In genomic region chr12:12716845-12717585, GRCh38 we compare ENCODE assay signal across 8 cellular contexts.
DNase-seq lines count a peak whose midpoint lies in the region; ATAC-seq lines count a peak whose summit lies in the region.

TSS of gene CDKN1B (plus strand) at chr12:12717368. CDS start at chr12:12717840, 472 bp downstream.

- peak; percentile 86 to 93 for DNase-seq in AML-193 (lab: John Stamatoyannopoulos, UW)
- DNase-seq in NCI-H748 (lab: John Stamatoyannopoulos, UW; ENCODE audit: unreplicated experiment), result peak; percentile 93
- DNase-seq in activated CD4-positive, alpha-beta T cell treated with anti-CD3 and anti-CD28 coated beads, Interleukin-2, amount 50 U/mL, for 1 hour, result peak; percentile 84
- DNase-seq in cortex of kidney (lab: John Stamatoyannopoulos, UW), result peak; percentile 79
- peak; percentile 96 for DNase-seq in left kidney (ENCODE audit: low read depth, low spot score)
- DNase-seq in stimulated activated CD4-positive, alpha-beta T cell treated with anti-CD3 and anti-CD28 coated beads, Interleukin-1b, Interleukin-23, amount 100 ng/mL, for 4 hours (ENCODE audit: low read depth in 2 of 2), result peak; percentile 74 to 76

- ATAC-seq in GM19324 (IDR thresholded peaks at IDR 0.05; ENCODE audit: low FRiP score, unreplicated experiment), result peak; percentile 67
- peak; percentile 41 for ATAC-seq in HG03520 (IDR thresholded peaks at IDR 0.05; ENCODE audit: unreplicated experiment)

Comparison
In these comparisons a context has a peak if more than half of its experiments do, and no peak if none do; other contexts are left out.
1. Peak in every context shown above with its lines: DNase-seq and ATAC-seq.